In the genomic region with DNA sequence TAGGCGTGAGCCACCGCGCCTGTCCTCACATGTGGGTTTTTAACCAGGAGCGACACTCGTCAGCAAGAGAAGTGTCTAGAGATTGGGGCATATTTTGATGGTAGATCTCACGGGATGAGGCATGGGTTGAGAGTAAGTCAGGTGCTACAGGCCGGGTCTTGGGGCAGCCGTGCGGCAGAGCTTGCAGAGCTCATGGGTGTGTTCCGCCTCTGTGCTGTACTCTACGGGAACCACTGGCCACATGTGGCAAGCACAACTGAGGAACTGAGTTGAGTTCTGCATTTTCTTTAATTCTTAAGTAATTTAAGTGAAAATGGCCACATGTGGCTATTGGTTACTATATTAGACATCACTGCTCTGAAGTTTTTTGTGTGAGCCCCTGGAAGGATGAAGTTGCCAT, we compare ENCODE assay signal across 30 cellular contexts. TPM values are rescaled to one million over a fixed set of nuclear protein-coding genes. Genes with fewer than 3 reads are reported as not detected.
A peak's percentile ranks its signal among the peaks of the same experiment; 100 is the strongest.
DNase-seq lines count a peak whose midpoint lies in the region; ATAC-seq and TF ChIP-seq lines count a peak whose summit lies in the region.
"Had no signal": no experiment of that assay in that cellular context is flagged by ENCODE, and none has a peak within 500 bp of the region (broad histone marks: within the 10 kb centered on the region; RNA-seq: fewer than 3 reads in every experiment).

No MANE protein-coding gene starts in this region.

- H3K36me3 ChIP-seq in mammary epithelial cell (ENCODE audit: insufficient read depth, low read length): peaks cover 6% of the 10 kb centered on the region

- H3K36me3 Mint-ChIP-seq in T-helper 2 cell treated with Interferon-gamma antibody and Interleukin-4, amounts not matched to agents 5 μg/mL and 100 μg/mL, for 36 hours (ENCODE audit: low read depth): peaks cover 67% of the 10 kb centered on the region
- peaks cover 93% of the 10 kb centered on the region for H3K36me3 Mint-ChIP-seq in MCF 10A (ENCODE audit: insufficient read depth, unreplicated experiment)
- H3K36me3 Mint-ChIP-seq in activated naive CD8-positive, alpha-beta T cell treated with anti-CD3 and anti-CD28 coated beads, Interleukin-2, amount 10 ng/mL, durations not matched to agents 7 days and 5 days: peaks cover 38% of the 10 kb centered on the region
- peaks cover 44% of the 10 kb centered on the region for H3K36me3 Mint-ChIP-seq in stimulated activated effector memory CD8-positive, alpha-beta T cell treated with anti-CD3 and anti-CD28 coated beads, Interleukin-12 subunit alpha, Interleukin-12 subunit beta, amount 100 ng/mL, for 72 hours

- POLR2A ChIA-PET in MCF 10A (lab: Yijun Ruan, JAX): interaction anchor here (1.2 kb wide), 1 partner anchor 11 kb away, joined by 4 read pairs; no protein-coding TSS in a partner anchor
- POLR2A ChIA-PET in activated naive CD8-positive, alpha-beta T cell treated with anti-CD3 and anti-CD28 coated beads, Interleukin-2, amount 10 ng/mL, durations not matched to agents 7 days and 5 days (lab: Charles Lee): interaction anchor here (1.1 to 2.2 kb wide), 2 partner anchors 9 to 101 kb away, joined by 5 read pairs; a partner anchor contains a TSS

- TF ChIP-seq CTCF in mammary epithelial cell (conservative IDR thresholded peaks at IDR 0.05 in 1 of 2, IDR thresholded peaks at IDR 0.05 in 1 of 2; ENCODE audit: extremely low read depth in 1 of 2, insufficient read depth in 1 of 2, low read depth in 1 of 2, low read length in 2 of 2) (no peak), MCF 10A (IDR thresholded peaks at IDR 0.05; ENCODE audit: unreplicated experiment) (no peak)

- H3K27ac ChIP-seq in mammary epithelial cell (ENCODE audit: insufficient read depth, low read depth, low read length): peak overlapping the region; percentile 24
- H3K27ac ChIP-seq: body of pancreas, esophagus muscularis mucosa, hepatocyte, SJSA1, transverse colon, WERI-Rb-1 had no signal

- peak overlapping the region; percentile 85 for H3K27ac Mint-ChIP-seq in T-helper 2 cell treated with Interferon-gamma antibody and Interleukin-4, amounts not matched to agents 5 μg/mL and 100 μg/mL, for 36 hours
- no peak overlapping the region for H3K27ac Mint-ChIP-seq in MCF 10A (ENCODE audit: low read depth, unreplicated experiment)
- peak overlapping the region; percentile 32 for H3K27ac Mint-ChIP-seq in activated naive CD8-positive, alpha-beta T cell treated with anti-CD3 and anti-CD28 coated beads, Interleukin-2, amount 10 ng/mL, durations not matched to agents 7 days and 5 days
- H3K27ac Mint-ChIP-seq in stimulated activated effector memory CD8-positive, alpha-beta T cell treated with anti-CD3 and anti-CD28 coated beads, Interleukin-12 subunit alpha, Interleukin-12 subunit beta, amount 100 ng/mL, for 72 hours: peak overlapping the region; percentile 77

- no peak overlapping the region for H3K4me2 ChIP-seq in mammary epithelial cell (ENCODE audit: insufficient read depth, low read depth, low read length)
- H3K4me2 ChIP-seq: hepatocyte, smooth muscle cell had no signal

- no peak for DNase-seq in T-helper 2 cell treated with Interferon-gamma antibody and Interleukin-4, amounts not matched to agents 5 μg/mL and 100 μg/mL, for 36 hours (ENCODE audit: low spot score)
- DNase-seq in T-helper 2 cell: no peak
- DNase-seq in mammary epithelial cell: no peak
- DNase-seq in MCF 10A (ENCODE audit: unreplicated experiment): no peak
- peak; percentile 29 for DNase-seq in activated naive CD8-positive, alpha-beta T cell treated with anti-CD3 and anti-CD28 coated beads, Interleukin-2, amount 10 ng/mL, durations not matched to agents 7 days and 5 days
- DNase-seq in stimulated activated effector memory CD8-positive, alpha-beta T cell treated with anti-CD3 and anti-CD28 coated beads, Interleukin-12 subunit alpha, Interleukin-12 subunit beta, amount 100 ng/mL, for 72 hours (ENCODE audit: low spot score in 2 of 2): no peak
- no peak for DNase-seq in stimulated activated CD4-positive, alpha-beta T cell treated with anti-CD3 and anti-CD28 coated beads, Interleukin-4, amount 100 ng/mL, for 1 hour
- no peak for DNase-seq in NCI-H526 (lab: John Stamatoyannopoulos, UW)
- DNase-seq: 8988T; body of pancreas; effector CD8-positive, alpha-beta T cell; GF-D8; HCEC 1CT; immature natural killer cell; MM.1S; NCI-H1436; NCI-H510A; stimulated activated CD4-positive, alpha-beta T cell treated with anti-CD3 and anti-CD28 coated beads, Interleukin-2, amount 100 ng/mL, for 48 hours; stimulated activated naive CD4-positive, alpha-beta T cell treated with Interleukin-2 at 50 U/mL for 16 hours; transverse colon; WERI-Rb-1 had no signal

- no peaks in the 10 kb centered on the region for H3K9me3 Mint-ChIP-seq in T-helper 2 cell treated with Interferon-gamma antibody and Interleukin-4, amounts not matched to agents 5 μg/mL and 100 μg/mL, for 36 hours
- H3K9me3 Mint-ChIP-seq in MCF 10A (ENCODE audit: unreplicated experiment): no peaks in the 10 kb centered on the region
- no peaks in the 10 kb centered on the region for H3K9me3 Mint-ChIP-seq in activated naive CD8-positive, alpha-beta T cell treated with anti-CD3 and anti-CD28 coated beads, Interleukin-2, amount 10 ng/mL, durations not matched to agents 7 days and 5 days
- no peaks in the 10 kb centered on the region for H3K9me3 Mint-ChIP-seq in stimulated activated effector memory CD8-positive, alpha-beta T cell treated with anti-CD3 and anti-CD28 coated beads, Interleukin-12 subunit alpha, Interleukin-12 subunit beta, amount 100 ng/mL, for 72 hours
- H3K9me3 Mint-ChIP-seq: immature natural killer cell had no signal

- peaks cover 47% of the 10 kb centered on the region for H3K4me1 Mint-ChIP-seq in T-helper 2 cell treated with Interferon-gamma antibody and Interleukin-4, amounts not matched to agents 5 μg/mL and 100 μg/mL, for 36 hours (ENCODE audit: low read depth)
- H3K4me1 Mint-ChIP-seq in MCF 10A (ENCODE audit: insufficient read depth, unreplicated experiment): peaks cover 12% of the 10 kb centered on the region
- peaks cover 38% of the 10 kb centered on the region for H3K4me1 Mint-ChIP-seq in activated naive CD8-positive, alpha-beta T cell treated with anti-CD3 and anti-CD28 coated beads, Interleukin-2, amount 10 ng/mL, durations not matched to agents 7 days and 5 days
- H3K4me1 Mint-ChIP-seq in stimulated activated effector memory CD8-positive, alpha-beta T cell treated with anti-CD3 and anti-CD28 coated beads, Interleukin-12 subunit alpha, Interleukin-12 subunit beta, amount 100 ng/mL, for 72 hours: peaks cover 53% of the 10 kb centered on the region

- BruUV-seq in mammary epithelial cell (replicated peaks; lab: Mats Ljungman, UMichigan) (no TSS peak), MCF 10A (replicated peaks; lab: Mats Ljungman, UMichigan) (no TSS peak)

- CTCF ChIA-PET in mammary epithelial cell (lab: Charles Lee; ENCODE audit: low non-redundant PET) (no interaction called here), MCF 10A (lab: Yijun Ruan, JAX) (interaction anchor here (0.6 kb wide), 1 partner anchor 186 kb away, joined by 3 read pairs; no protein-coding TSS in a partner anchor)

- H4K20me1 ChIP-seq in mammary epithelial cell (ENCODE audit: insufficient read depth, low read length): no peaks in the 10 kb centered on the region

- H3K4me3 ChIP-seq in mammary epithelial cell (replicated peaks in 1 of 3; ENCODE audit: insufficient read depth in 1 of 3, low read depth in 2 of 3, low read length in 3 of 3): no peak overlapping the region
- H3K4me3 ChIP-seq: body of pancreas, esophagus muscularis mucosa, hepatocyte, SJSA1, smooth muscle cell, transverse colon had no signal

- H3K9ac ChIP-seq in mammary epithelial cell (ENCODE audit: insufficient read depth, low read length): no peak overlapping the region

- no peaks in the 10 kb centered on the region for H3K27me3 Mint-ChIP-seq in T-helper 2 cell treated with Interferon-gamma antibody and Interleukin-4, amounts not matched to agents 5 μg/mL and 100 μg/mL, for 36 hours (ENCODE audit: low read depth)
- no peaks in the 10 kb centered on the region for H3K27me3 Mint-ChIP-seq in MCF 10A (ENCODE audit: insufficient read depth, unreplicated experiment)
- no peaks in the 10 kb centered on the region for H3K27me3 Mint-ChIP-seq in activated naive CD8-positive, alpha-beta T cell treated with anti-CD3 and anti-CD28 coated beads, Interleukin-2, amount 10 ng/mL, durations not matched to agents 7 days and 5 days

- WGBS in mammary epithelial cell (ENCODE audit: low coverage, missing lambda C conversion rate): 98% methylated on average over 9 of the region's 11 CpGs

- peaks cover 25% of the 10 kb centered on the region for H3K4me1 ChIP-seq in mammary epithelial cell (ENCODE audit: insufficient read depth, low read length)
- H3K4me1 ChIP-seq: body of pancreas, esophagus muscularis mucosa, transverse colon had no signal

- intact Hi-C loops in mammary epithelial cell (cut with micrococcal nuclease): no loop called here
- intact Hi-C loops in MCF 10A (cut with micrococcal nuclease): no loop called here

- dilution Hi-C loops in mammary epithelial cell (cut with HindIII; ENCODE audit: low sequenced_read_pairs): no loop called here

- H3K79me2 ChIP-seq in mammary epithelial cell (ENCODE audit: insufficient read depth, low read length): no peaks in the 10 kb centered on the region
- H3K79me2 ChIP-seq: hepatocyte had no signal

- in situ Hi-C loops in mammary epithelial cell (cut with MboI; ENCODE audit: low sequenced_read_pairs in 2 of 2): no loop called here

- peak overlapping the region; percentile 43 for H3K4me3 Mint-ChIP-seq in T-helper 2 cell treated with Interferon-gamma antibody and Interleukin-4, amounts not matched to agents 5 μg/mL and 100 μg/mL, for 36 hours
- no peak overlapping the region for H3K4me3 Mint-ChIP-seq in MCF 10A (ENCODE audit: unreplicated experiment)
- H3K4me3 Mint-ChIP-seq in activated naive CD8-positive, alpha-beta T cell treated with anti-CD3 and anti-CD28 coated beads, Interleukin-2, amount 10 ng/mL, durations not matched to agents 7 days and 5 days: peak overlapping the region; percentile 31
- H3K4me3 Mint-ChIP-seq in stimulated activated effector memory CD8-positive, alpha-beta T cell treated with anti-CD3 and anti-CD28 coated beads, Interleukin-12 subunit alpha, Interleukin-12 subunit beta, amount 100 ng/mL, for 72 hours: peak overlapping the region; percentile 4
- H3K4me3 Mint-ChIP-seq: immature natural killer cell had no signal

- H3K9me3 ChIP-seq in mammary epithelial cell (replicated peaks; ENCODE audit: insufficient read depth, low read length): no peaks in the 10 kb centered on the region
- H3K9me3 ChIP-seq: body of pancreas, esophagus muscularis mucosa, SJSA1, transverse colon had no signal

- no peak overlapping the region for H2AFZ ChIP-seq in mammary epithelial cell (ENCODE audit: low read depth, low read length)
- H2AFZ ChIP-seq: hepatocyte had no signal

- no peak for ATAC-seq in activated naive CD8-positive, alpha-beta T cell treated with anti-CD3 and anti-CD28 coated beads, Interleukin-2, amount 10 ng/mL, durations not matched to agents 7 days and 5 days (ENCODE audit: low read depth)
- ATAC-seq in stimulated activated effector memory CD8-positive, alpha-beta T cell treated with anti-CD3 and anti-CD28 coated beads, Interleukin-12 subunit alpha, Interleukin-12 subunit beta, amount 100 ng/mL, for 72 hours: no peak
- ATAC-seq: body of pancreas had no signal

- H3K27me3 ChIP-seq in mammary epithelial cell (ENCODE audit: insufficient read depth, low read length): no peaks in the 10 kb centered on the region
- H3K27me3 ChIP-seq: body of pancreas, esophagus muscularis mucosa, hepatocyte, SJSA1, transverse colon had no signal

RNA-seq across cellular contexts. Expression of a gene that starts 9.6 kb away (rescaled TPM):
- total RNA-seq in mammary epithelial cell: 10 to 100 TPM; 12.0 to 19.1 TPM
- polyA plus RNA-seq in mammary epithelial cell: 7.5 TPM
- polyA minus RNA-seq in mammary epithelial cell: 43.1 TPM
- 29.5 and 33.1 TPM in 2 replicates for total RNA-seq in MCF 10A (2022)
- 10 to 100 TPM; 22.9 to 26.8 TPM for total RNA-seq in activated naive CD8-positive, alpha-beta T cell treated with anti-CD3 and anti-CD28 coated beads, Interleukin-2, amount 10 ng/mL, durations not matched to agents 7 days and 5 days

RNA-seq across cellular contexts. Expression of a gene that starts 15.1 kb away (rescaled TPM):
- total RNA-seq in mammary epithelial cell: not detected
- not detected for polyA plus RNA-seq in mammary epithelial cell
- polyA minus RNA-seq in mammary epithelial cell: not detected
- total RNA-seq in MCF 10A (2022): not detected in 2 replicates
- total RNA-seq in activated naive CD8-positive, alpha-beta T cell treated with anti-CD3 and anti-CD28 coated beads, Interleukin-2, amount 10 ng/mL, durations not matched to agents 7 days and 5 days: not detected
- total RNA-seq: activated CD8-positive, alpha-beta memory T cell treated with anti-CD3 and anti-CD28 coated beads for 36 hours; body of pancreas; esophagus muscularis mucosa; frontal cortex; hepatocyte; liver; mucosa of gallbladder; SJSA1; smooth muscle cell; T-helper 2 cell treated with Interferon-gamma antibody and Interleukin-4, amounts not matched to agents 100 ng/mL and 5 ng/mL, for 36 hours; transverse colon had no signal
- polyA plus RNA-seq: hepatocyte, immature natural killer cell, liver, smooth muscle cell had no signal
